ENCODE assay signal across 16 cellular contexts in the genomic region with DNA sequence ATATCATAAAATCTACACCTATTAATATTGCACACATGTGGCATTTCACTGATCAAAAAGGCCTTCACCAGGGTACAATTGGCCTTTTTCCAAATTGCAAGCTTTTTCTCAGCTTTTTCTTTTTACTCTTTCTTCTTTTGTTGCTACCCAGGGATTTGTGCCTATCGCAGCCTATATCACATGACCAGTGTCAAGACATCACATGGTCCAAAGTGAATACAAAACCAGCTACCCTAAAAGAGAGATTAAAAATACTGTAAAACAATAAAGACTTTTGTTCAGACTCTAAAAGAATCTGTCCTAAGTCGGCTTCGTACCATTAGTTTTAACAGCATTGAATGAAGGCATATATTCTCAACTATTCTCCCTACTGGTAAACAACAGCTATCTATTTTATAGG. TPM values are rescaled to one million over a fixed set of nuclear protein-coding genes. Genes with fewer than 3 reads are reported as not detected.
A peak's percentile ranks its signal among the peaks of the same experiment; 100 is the strongest.
DNase-seq lines count a peak whose midpoint lies in the region; ATAC-seq and TF ChIP-seq lines count a peak whose summit lies in the region.
"Had no signal": no experiment of that assay in that cellular context is flagged by ENCODE, and none has a peak within 500 bp of the region (broad histone marks: within the 10 kb centered on the region; RNA-seq: fewer than 3 reads in every experiment).

No MANE protein-coding gene starts in this region.

- H3K27me3 Mint-ChIP-seq in brain (no peaks in the 10 kb centered on the region), neural progenitor cell (ENCODE audit: insufficient read depth, low read depth) (no peaks in the 10 kb centered on the region)
- H3K27me3 Mint-ChIP-seq: IgD-negative memory B cell had no signal

- no peaks in the 10 kb centered on the region for H3K79me2 ChIP-seq in neural progenitor cell (ENCODE audit: low read depth)

- H3K4me2 ChIP-seq in neural progenitor cell, result no peak overlapping the region
- H3K4me2 ChIP-seq: BLaER1, KMS-11 had no signal

- ATAC-seq in GM18502 (IDR thresholded peaks at IDR 0.05; ENCODE audit: poor library complexity, unreplicated experiment) (no peak), HG03520 (IDR thresholded peaks at IDR 0.05; ENCODE audit: unreplicated experiment) (no peak)
- ATAC-seq: GM12878, HCT116 had no signal

- peaks cover 35% of the 10 kb centered on the region for H3K4me1 ChIP-seq in neural progenitor cell
- H3K4me1 ChIP-seq: BLaER1 had no signal

- no peaks in the 10 kb centered on the region for H3K36me3 ChIP-seq in neural progenitor cell
- H3K36me3 ChIP-seq: BLaER1 had no signal

- H2AFZ ChIP-seq in neural progenitor cell (replicated peaks), result no peak overlapping the region

- H3K27ac Mint-ChIP-seq in brain (peak overlapping the region in 3 of 5 experiments; percentile 9 to 83 (median 60)), neural progenitor cell (peak overlapping the region; percentile 21)
- H3K27ac Mint-ChIP-seq: CD8-positive, alpha-beta memory T cell; IgD-negative memory B cell had no signal

- in situ Hi-C loops in SK-MEL-5 (cut with HindIII; ENCODE audit: low pct_unique_long_range_greater_than_20kb, low sequenced_read_pairs), result no loop called here

- DNase-seq in COLO829 (ENCODE audit: low spot score), result peak; percentile 46
- DNase-seq in SK-MEL-5 (ENCODE audit: low read depth, low spot score), result peak; percentile 98
- DNase-seq in neural progenitor cell (ENCODE audit: low spot score), result no peak
- no peak for DNase-seq in NCI-H146 treated with DMSO at 0.1 percent for 48 hours (lab: John Stamatoyannopoulos, UW; ENCODE audit: unreplicated experiment)
- DNase-seq: AML-193; Calu3; CD8-positive, alpha-beta memory T cell; DMS 273 treated with DMSO at 0.1 percent for 48 hours had no signal

- peaks cover 36% of the 10 kb centered on the region for H3F3A ChIP-seq in neural progenitor cell (ENCODE audit: low read depth)

- no peaks in the 10 kb centered on the region for H3K9me3 ChIP-seq in neural progenitor cell (ENCODE audit: low read depth)
- H3K9me3 ChIP-seq: BLaER1 had no signal

- no peak overlapping the region for H3K9ac ChIP-seq in neural progenitor cell
- H3K9ac ChIP-seq: BLaER1, KMS-11 had no signal

- H3K9me3 Mint-ChIP-seq in brain (peaks cover 0 to 2% (median 0%) of the 10 kb centered on the region in 5 experiments), neural progenitor cell (peaks cover 2% of the 10 kb centered on the region)
- H3K9me3 Mint-ChIP-seq: CD8-positive, alpha-beta memory T cell; IgD-negative memory B cell had no signal

- H4K20me1 ChIP-seq in neural progenitor cell (ENCODE audit: low read depth), result no peaks in the 10 kb centered on the region
- H4K20me1 ChIP-seq: BLaER1 had no signal

- H3K27ac ChIP-seq in neural progenitor cell, result no peak overlapping the region
- H3K27ac ChIP-seq: BLaER1, KMS-11 had no signal

- H3K4me1 Mint-ChIP-seq in brain (peaks cover 19% of the 10 kb centered on the region), neural progenitor cell (peaks cover 51% of the 10 kb centered on the region)
- H3K4me1 Mint-ChIP-seq: CD8-positive, alpha-beta memory T cell; IgD-negative memory B cell had no signal

- H3K4me3 ChIP-seq in neural progenitor cell, result no peak overlapping the region
- H3K4me3 ChIP-seq: BLaER1, GM12878 had no signal

- H3K36me3 Mint-ChIP-seq in brain (peaks cover 5% of the 10 kb centered on the region), neural progenitor cell (peaks cover 12% of the 10 kb centered on the region)
- H3K36me3 Mint-ChIP-seq: IgD-negative memory B cell had no signal

- peak overlapping the region in 4 of 5 experiments; percentile 18 to 74 (median 56) for H3K4me3 Mint-ChIP-seq in brain
- no peak overlapping the region for H3K4me3 Mint-ChIP-seq in neural progenitor cell
- H3K4me3 Mint-ChIP-seq: CD8-positive, alpha-beta memory T cell; IgD-negative memory B cell had no signal

- TF ChIP-seq CTCF in brain (conservative IDR thresholded peaks at IDR 0.05) (no peak), neural progenitor cell (IDR thresholded peaks at IDR 0.05) (no peak)

- no peaks in the 10 kb centered on the region for H3K27me3 ChIP-seq in neural progenitor cell
- H3K27me3 ChIP-seq: BLaER1 had no signal

RNA-seq across cellular contexts. Expression of gene OTX1, which starts 14.9 kb away (rescaled TPM):
- total RNA-seq in SK-MEL-5 (2014; rRNA removed; shearing (Covaris generic)), result 1.2 and 1.9 TPM in 2 replicates
- 2.9 and 4.7 TPM in 2 replicates for polyA plus RNA-seq in SK-MEL-5 (2015; cell fraction: cytosol; rRNA removed)
- 8.1 and 16.9 TPM in 2 replicates for polyA plus RNA-seq in SK-MEL-5 (2015; cell fraction: nucleus; rRNA removed)
- 1.0 TPM for polyA plus RNA-seq in brain (ENCODE audit: insufficient read depth, low read depth, low replicate concordance)
- 7.9 and 23.3 TPM in 2 replicates for total RNA-seq in neural progenitor cell (ENCODE audit: low replicate concordance)
- total RNA-seq: CD8-positive, alpha-beta memory T cell had no signal
- polyA plus RNA-seq: CD8-positive, alpha-beta memory T cell; IgD-negative memory B cell had no signal

Comparison
In these comparisons a context has a peak if more than half of its experiments do, and no peak if none do; other contexts are left out.
1. DNase-seq: peak in COLO829 (single experiment) and SK-MEL-5 (single experiment); none in neural progenitor cell (single experiment) and NCI-H146 treated with DMSO at 0.1 percent for 48 hours (single experiment).